8 cellular contexts compared by ENCODE assay signal in genomic region chr22:35631597-35631996, GRCh38. TPM values are rescaled to one million over a fixed set of nuclear protein-coding genes. Genes with fewer than 3 reads are reported as not detected.
DNase-seq lines count a peak whose midpoint lies in the region; ATAC-seq, FAIRE-seq and TF ChIP-seq lines count a peak whose summit lies in the region.

No MANE protein-coding gene starts in this region.

- TF ChIP-seq CTCF in GM20000 (IDR thresholded peaks at IDR 0.05; ENCODE audit: extremely low read depth, missing control alignments): peak; percentile 62
- peak in 29 of 56 donors; percentile 8 to 47 (median 27) for TF ChIP-seq CTCF in dorsolateral prefrontal cortex (IDR thresholded peaks at IDR 0.05 in 54 of 56, conservative IDR thresholded peaks at IDR 0.05 in 2 of 56; ENCODE audit: low read depth in 1 of 56, partially characterized antibody in 56 of 56)
- peak in 3 of 4 donors; percentile 17 to 44 (median 38) for TF ChIP-seq CTCF in pancreas (IDR thresholded peaks at IDR 0.05)
- peak in 2 of 4 experiments; percentile 16 to 36 for TF ChIP-seq CTCF in gastroesophageal sphincter (IDR thresholded peaks at IDR 0.05)

- TF ChIP-seq EP300 in gastroesophageal sphincter (IDR thresholded peaks at IDR 0.05): no peak

- peak; percentile 43 for DNase-seq in CD1c-positive myeloid dendritic cell (ENCODE audit: extremely low spot score)
- peak; percentile 39 for DNase-seq in GM20000 (ENCODE audit: low spot score)
- DNase-seq in RPMI8226: peak; percentile 74
- DNase-seq in dorsolateral prefrontal cortex: peak in 1 of 10 donors; percentile 38
- peak in 3 of 6 donors; percentile 51 to 70 (median 60) for DNase-seq in pancreas
- no peak for DNase-seq in stimulated activated naive CD4-positive, alpha-beta T cell (lab: John Stamatoyannopoulos, UW)

- H3K27ac ChIP-seq in dorsolateral prefrontal cortex: no peak overlapping the region
- H3K27ac ChIP-seq in pancreas: no peak overlapping the region
- H3K27ac ChIP-seq in gastroesophageal sphincter: no peak overlapping the region

- intact Hi-C loops in dorsolateral prefrontal cortex (cut with DNase I): no loop called here
- intact Hi-C loops in pancreas (cut with DNase I): no loop called here

- H3K4me1 ChIP-seq in pancreas: peaks cover 0 to 3% (median 0%) of the 10 kb centered on the region in 3 donors
- peaks cover 0 to 40% (median 15%) of the 10 kb centered on the region in 3 donors for H3K4me1 ChIP-seq in gastroesophageal sphincter

- H3K4me3 ChIP-seq in dorsolateral prefrontal cortex (no peak overlapping the region), pancreas (no peak overlapping the region), gastroesophageal sphincter (no peak overlapping the region)

- H3K9me3 ChIP-seq in pancreas (no peaks in the 10 kb centered on the region), gastroesophageal sphincter (no peaks in the 10 kb centered on the region)

- FAIRE-seq in pancreas (lab: Jason Lieb, UNC): no peak

- no peaks in the 10 kb centered on the region for H3K36me3 ChIP-seq in pancreas
- no peaks in the 10 kb centered on the region for H3K36me3 ChIP-seq in gastroesophageal sphincter

- WGBS in pancreas, 2 donors: 30 to 33% methylated on average over 5 of the region's 5 CpGs
- 88 to 100% methylated on average over 1 to 5 of the region's 5 CpGs for WGBS in gastroesophageal sphincter (ENCODE audit: low coverage in 1 of 2), 2 donors

- no peak for TF ChIP-seq POLR2A in gastroesophageal sphincter (IDR thresholded peaks at IDR 0.05)

- H3K27me3 ChIP-seq in dorsolateral prefrontal cortex (peaks cover 0 to 4% (median 0%) of the 10 kb centered on the region in 45 donors), pancreas (no peaks in the 10 kb centered on the region), gastroesophageal sphincter (no peaks in the 10 kb centered on the region)

- ATAC-seq in pancreas (peak in 2 of 4 donors; percentile 14 to 32), gastroesophageal sphincter (no peak), HG03045 (IDR thresholded peaks at IDR 0.05; ENCODE audit: unreplicated experiment) (no peak)

RNA-seq across cellular contexts. Expression of gene MB, which starts 14.5 kb away (rescaled TPM):
- total RNA-seq in dorsolateral prefrontal cortex: 1 to 10 TPM in 10 of 120 experiments, under 1 TPM in 19, not detected in 91; 0.40 to 1.4 (median 0.80) TPM
- total RNA-seq in pancreas: 1 to 10 TPM in 1 of 6 donors, under 1 TPM in 3, not detected in 2; 0.46 to 6.6 (median 0.70) TPM
- polyA plus RNA-seq in pancreas: 1 to 10 TPM; 1.5 to 5.4 TPM
- 10 to 100 TPM in 1 of 4 donors, 1 to 10 TPM in 2, not detected in 1; 1.0 to 12.9 (median 2.5) TPM for total RNA-seq in gastroesophageal sphincter

RNA-seq across cellular contexts. Expression of gene APOL6, which starts 16.6 kb away (rescaled TPM):
- total RNA-seq in dorsolateral prefrontal cortex (10 to 100 TPM in 14 of 120 experiments, 1 to 10 TPM in 106; 2.4 to 20.4 (median 4.9) TPM), pancreas (10 to 100 TPM in 2 of 6 donors, 1 to 10 TPM in 4; 2.5 to 12.6 (median 4.3) TPM), gastroesophageal sphincter (10 to 100 TPM; 10.4 to 13.3 (median 10.9) TPM)
- 1 to 10 TPM; 2.0 to 3.4 TPM for polyA plus RNA-seq in pancreas

Comparison
In these comparisons a context has a peak if more than half of its experiments do, and no peak if none do; other contexts are left out.
1. DNase-seq: peak in CD1c-positive myeloid dendritic cell (single experiment), GM20000 (single experiment) and RPMI8226 (single experiment); none in stimulated activated naive CD4-positive, alpha-beta T cell (0 of 6).